8 cellular contexts compared by ENCODE assay signal in genomic region chr1:44031900-44032817, GRCh38. TPM values are rescaled to one million over a fixed set of nuclear protein-coding genes. Genes with fewer than 3 reads are reported as not detected.
DNase-seq lines count a peak whose midpoint lies in the region; ATAC-seq and TF ChIP-seq lines count a peak whose summit lies in the region.

No MANE protein-coding gene starts in this region.

- CTCF ChIA-PET in CD4-positive, alpha-beta memory T cell (lab: Charles Lee; ENCODE audit: partially characterized antibody), result interaction anchor here (11.7 kb wide), 1 partner anchor 29 kb away, joined by 225 read pairs; no protein-coding TSS in a partner anchor

- H3K27me3 Mint-ChIP-seq in CD4-positive, alpha-beta memory T cell, result no peaks in the 10 kb centered on the region
- H3K27me3 Mint-ChIP-seq in neural crest cell (ENCODE audit: low read depth), result no peaks in the 10 kb centered on the region

- H3K36me3 ChIP-seq in CD4-positive, alpha-beta memory T cell (ENCODE audit: insufficient read depth, low read length), result no peaks in the 10 kb centered on the region
- no peaks in the 10 kb centered on the region for H3K36me3 ChIP-seq in duodenal mucosa (ENCODE audit: control insufficient read depth in 1 of 2, insufficient read depth in 2 of 2, low read length in 2 of 2)

- H3K4me3 Mint-ChIP-seq in CD4-positive, alpha-beta memory T cell, result peak overlapping the region; percentile 46 to 90 (median 60)
- H3K4me3 Mint-ChIP-seq in neural crest cell, result peak overlapping the region; percentile 96

- intact Hi-C loops in CD4-positive, alpha-beta memory T cell (cut with micrococcal nuclease), result no loop called here

- no peaks in the 10 kb centered on the region for H3K9me3 Mint-ChIP-seq in CD4-positive, alpha-beta memory T cell
- H3K9me3 Mint-ChIP-seq in neural crest cell, result no peaks in the 10 kb centered on the region

- H3K27ac ChIP-seq in CD4-positive, alpha-beta memory T cell (ENCODE audit: low read depth, low read length), result no peak overlapping the region
- H3K27ac ChIP-seq in duodenal mucosa (ENCODE audit: low read depth, low read length), result no peak overlapping the region

- peaks cover 18% of the 10 kb centered on the region for H3K4me1 ChIP-seq in CD4-positive, alpha-beta memory T cell (ENCODE audit: insufficient read depth, low read length)
- H3K4me1 ChIP-seq in duodenal mucosa (ENCODE audit: control insufficient read depth in 1 of 2, insufficient read depth in 2 of 2, low read length in 2 of 2), result peaks cover 40 to 46% of the 10 kb centered on the region in 2 donors

- H3K9me3 ChIP-seq in CD4-positive, alpha-beta memory T cell (ENCODE audit: control insufficient read depth in 1 of 2, low read length in 2 of 2), result no peaks in the 10 kb centered on the region
- H3K9me3 ChIP-seq in duodenal mucosa (ENCODE audit: control insufficient read depth in 1 of 2, low read length in 2 of 2), result no peaks in the 10 kb centered on the region

- H3K27ac Mint-ChIP-seq in CD4-positive, alpha-beta memory T cell, result peak overlapping the region; percentile 31 to 95 (median 78)
- no peak overlapping the region for H3K27ac Mint-ChIP-seq in neural crest cell (ENCODE audit: unreplicated experiment)

- no peak for TF ChIP-seq CTCF in neural crest cell (conservative IDR thresholded peaks at IDR 0.05)

- ATAC-seq in HG03025 (IDR thresholded peaks at IDR 0.05; ENCODE audit: low FRiP score, unreplicated experiment), result no peak
- ATAC-seq in GM18505 (IDR thresholded peaks at IDR 0.05; ENCODE audit: unreplicated experiment), result no peak

- H3K4me1 Mint-ChIP-seq in CD4-positive, alpha-beta memory T cell, result peaks cover 17 to 45% (median 27%) of the 10 kb centered on the region in 4 donors
- H3K4me1 Mint-ChIP-seq in neural crest cell, result peaks cover 61% of the 10 kb centered on the region

- H3K4me3 ChIP-seq in CD4-positive, alpha-beta memory T cell (ENCODE audit: low read length in 2 of 2), result no peak overlapping the region
- H3K4me3 ChIP-seq in duodenal mucosa (ENCODE audit: low read depth in 1 of 2, low read length in 2 of 2), result peak overlapping the region; percentile 74 to 77

- TF ChIP-seq POLR2A in GM18505 (IDR thresholded peaks at IDR 0.05; ENCODE audit: borderline replicate concordance, extremely low read depth, insufficient read depth, insufficient read length), result no peak

- no peak for DNase-seq in CD4-positive, alpha-beta memory T cell
- peak; percentile 8 for DNase-seq in NCI-H69 (lab: John Stamatoyannopoulos, UW)
- no peak for DNase-seq in neural crest cell (ENCODE audit: low read depth, low spot score)
- DNase-seq in germinal center (ENCODE audit: low spot score), result no peak
- DNase-seq in stimulated activated CD8-positive, alpha-beta memory T cell treated with anti-CD3 and anti-CD28 coated beads, Interleukin-4, amount 100 ng/mL, for 48 hours, result no peak

- peaks cover 0 to 2% of the 10 kb centered on the region in 2 donors for H3K36me3 Mint-ChIP-seq in CD4-positive, alpha-beta memory T cell
- no peaks in the 10 kb centered on the region for H3K36me3 Mint-ChIP-seq in neural crest cell (ENCODE audit: low read depth)

- H3K27me3 ChIP-seq in CD4-positive, alpha-beta memory T cell (ENCODE audit: insufficient read depth, low read length), result no peaks in the 10 kb centered on the region
- H3K27me3 ChIP-seq in duodenal mucosa (ENCODE audit: control insufficient read depth in 1 of 2, insufficient read depth in 2 of 2, low read length in 2 of 2), result no peaks in the 10 kb centered on the region

- H3K9ac ChIP-seq in duodenal mucosa (ENCODE audit: low read depth in 1 of 2, low read length in 2 of 2), result peak overlapping the region in 1 of 2 donors; percentile 45

- POLR2A ChIA-PET in CD4-positive, alpha-beta memory T cell (lab: Charles Lee; ENCODE audit: partially characterized antibody), result interaction anchor here (2.2 kb wide), 1 partner anchor 59 kb away, joined by 6 read pairs; no protein-coding TSS in a partner anchor

RNA-seq across cellular contexts. Expression of gene SLC6A9, which starts 0.9 kb away (rescaled TPM):
- total RNA-seq in CD4-positive, alpha-beta memory T cell, result under 1 TPM; 0.75 to 0.84 TPM
- not detected for polyA plus RNA-seq in CD4-positive, alpha-beta memory T cell
- total RNA-seq in neural crest cell, result 20.9 and 22.8 TPM in 2 replicates

RNA-seq across cellular contexts. Expression of gene CCDC24, which starts 40.8 kb away (rescaled TPM):
- total RNA-seq in CD4-positive, alpha-beta memory T cell, result 1 to 10 TPM; 1.5 to 1.9 TPM
- polyA plus RNA-seq in CD4-positive, alpha-beta memory T cell, result 1 to 10 TPM; 1.1 to 1.4 TPM
- 4.9 and 5.5 TPM in 2 replicates for total RNA-seq in neural crest cell

RNA-seq across cellular contexts. Expression of gene B4GALT2, which starts 53.1 kb away (rescaled TPM):
- total RNA-seq in CD4-positive, alpha-beta memory T cell, result 1 to 10 TPM in 1 of 2 experiments, under 1 TPM in 1; 0.58 to 2.1 TPM
- polyA plus RNA-seq in CD4-positive, alpha-beta memory T cell, result 1 to 10 TPM in 1 of 2 donors, under 1 TPM in 1; 0.26 to 1.5 TPM
- total RNA-seq in neural crest cell, result 88.7 and 91.8 TPM in 2 replicates

RNA-seq across cellular contexts. Expression of gene ATP6V0B, which starts 57.4 kb away (rescaled TPM):
- 10 to 100 TPM; 59.8 to 73.9 TPM for total RNA-seq in CD4-positive, alpha-beta memory T cell
- 100 to 1,000 TPM; 186 to 310 TPM for polyA plus RNA-seq in CD4-positive, alpha-beta memory T cell
- total RNA-seq in neural crest cell, result 125 and 129 TPM in 2 replicates

Comparison
In these comparisons a context has a peak if more than half of its experiments do, and no peak if none do; other contexts are left out.
1. H3K4me3 ChIP-seq: peak in duodenal mucosa (2 of 2); none in CD4-positive, alpha-beta memory T cell (0 of 2).
2. RNA of gene SLC6A9, which starts 0.9 kb away (total RNA-seq): 20.9 to 22.8 TPM in neural crest cell; 0.75 to 0.84 TPM in CD4-positive, alpha-beta memory T cell; every median in the first group is over 10 times any median in the second.
3. RNA of gene B4GALT2, which starts 53.1 kb away (total RNA-seq): 88.7 to 91.8 TPM in neural crest cell; 0.58 to 2.1 TPM in CD4-positive, alpha-beta memory T cell; every median in the first group is over 10 times any median in the second.